In genomic region chr5:159185773-159186172, GRCh38 we compare ENCODE assay signal across 14 cellular contexts. TPM values are rescaled to one million over a fixed set of nuclear protein-coding genes. Genes with fewer than 3 reads are reported as not detected.
DNase-seq lines count a peak whose midpoint lies in the region; ATAC-seq and TF ChIP-seq lines count a peak whose summit lies in the region.
"Had no signal": no experiment of that assay in that cellular context is flagged by ENCODE, and none has a peak within 500 bp of the region (broad histone marks: within the 10 kb centered on the region; RNA-seq: fewer than 3 reads in every experiment).

No MANE protein-coding gene starts in this region.

- no peaks in the 10 kb centered on the region for H3K9me3 Mint-ChIP-seq in activated naive CD4-positive, alpha-beta T cell treated with anti-CD3 and anti-CD28 coated beads for 36 hours
- H3K9me3 Mint-ChIP-seq in activated CD4-positive, alpha-beta memory T cell treated with anti-CD3 and anti-CD28 coated beads, Interleukin-2, amount 10 ng/mL, durations not matched to agents 7 days and 5 days, result no peaks in the 10 kb centered on the region
- no peaks in the 10 kb centered on the region for H3K9me3 Mint-ChIP-seq in stimulated activated naive B cell treated with anti-CD40 and anti-IgM and Interleukin-4, amounts not matched to agents 10 μg/mL and 1 μg/mL and 100 μg/mL, for 72 hours

- peaks cover 68% of the 10 kb centered on the region for H3K4me1 Mint-ChIP-seq in activated naive CD4-positive, alpha-beta T cell treated with anti-CD3 and anti-CD28 coated beads for 36 hours (ENCODE audit: low read depth)
- H3K4me1 Mint-ChIP-seq in activated CD4-positive, alpha-beta memory T cell treated with anti-CD3 and anti-CD28 coated beads, Interleukin-2, amount 10 ng/mL, durations not matched to agents 7 days and 5 days, result peaks cover 40% of the 10 kb centered on the region
- peaks cover 34 to 71% of the 10 kb centered on the region in 2 donors for H3K4me1 Mint-ChIP-seq in stimulated activated naive B cell treated with anti-CD40 and anti-IgM and Interleukin-4, amounts not matched to agents 10 μg/mL and 1 μg/mL and 100 μg/mL, for 72 hours

- H3K9me3 ChIP-seq in left lung, result no peaks in the 10 kb centered on the region
- H3K9me3 ChIP-seq: uterus had no signal

- H3K27ac Mint-ChIP-seq in activated naive CD4-positive, alpha-beta T cell treated with anti-CD3 and anti-CD28 coated beads for 36 hours, result peak overlapping the region; percentile 84
- peak overlapping the region; percentile 16 for H3K27ac Mint-ChIP-seq in activated CD4-positive, alpha-beta memory T cell treated with anti-CD3 and anti-CD28 coated beads, Interleukin-2, amount 10 ng/mL, durations not matched to agents 7 days and 5 days
- H3K27ac Mint-ChIP-seq in stimulated activated naive B cell treated with anti-CD40 and anti-IgM and Interleukin-4, amounts not matched to agents 10 μg/mL and 1 μg/mL and 100 μg/mL, for 72 hours, result peak overlapping the region; percentile 77

- H3K36me3 Mint-ChIP-seq in activated naive CD4-positive, alpha-beta T cell treated with anti-CD3 and anti-CD28 coated beads for 36 hours (ENCODE audit: low read depth), result peaks cover 22% of the 10 kb centered on the region
- peaks cover 49% of the 10 kb centered on the region for H3K36me3 Mint-ChIP-seq in activated CD4-positive, alpha-beta memory T cell treated with anti-CD3 and anti-CD28 coated beads, Interleukin-2, amount 10 ng/mL, durations not matched to agents 7 days and 5 days (ENCODE audit: low read depth)
- H3K36me3 Mint-ChIP-seq in stimulated activated naive B cell treated with anti-CD40 and anti-IgM and Interleukin-4, amounts not matched to agents 10 μg/mL and 1 μg/mL and 100 μg/mL, for 72 hours, result peaks cover 10 to 36% of the 10 kb centered on the region in 2 donors

- no peaks in the 10 kb centered on the region for H3K27me3 ChIP-seq in left lung
- H3K27me3 ChIP-seq: uterus had no signal

- no peak overlapping the region for H3K4me3 ChIP-seq in left lung
- H3K4me3 ChIP-seq: SK-N-MC, uterus had no signal

- peak overlapping the region; percentile 78 to 88 for H3K27ac ChIP-seq in left lung
- H3K27ac ChIP-seq: SK-N-MC, WERI-Rb-1 had no signal

- H3K27me3 Mint-ChIP-seq in activated naive CD4-positive, alpha-beta T cell treated with anti-CD3 and anti-CD28 coated beads for 36 hours (ENCODE audit: low read depth), result no peaks in the 10 kb centered on the region
- H3K27me3 Mint-ChIP-seq in activated CD4-positive, alpha-beta memory T cell treated with anti-CD3 and anti-CD28 coated beads, Interleukin-2, amount 10 ng/mL, durations not matched to agents 7 days and 5 days, result no peaks in the 10 kb centered on the region
- H3K27me3 Mint-ChIP-seq in stimulated activated naive B cell treated with anti-CD40 and anti-IgM and Interleukin-4, amounts not matched to agents 10 μg/mL and 1 μg/mL and 100 μg/mL, for 72 hours, result no peaks in the 10 kb centered on the region

- POLR2A ChIA-PET in activated CD4-positive, alpha-beta memory T cell treated with anti-CD3 and anti-CD28 coated beads, Interleukin-2, amount 10 ng/mL, durations not matched to agents 7 days and 5 days (lab: Charles Lee), result interaction anchor here (0.9 to 3.0 kb wide), 3 partner anchors 10 to 22 kb away, joined by 3 to 13 read pairs (median 4); no protein-coding TSS in a partner anchor

- H3K4me1 ChIP-seq in left lung, result peaks cover 34 to 80% of the 10 kb centered on the region in 2 donors
- H3K4me1 ChIP-seq: uterus had no signal

- peaks cover 0 to 44% of the 10 kb centered on the region in 2 donors for H3K36me3 ChIP-seq in left lung
- H3K36me3 ChIP-seq: uterus had no signal

- ATAC-seq in left lung (no peak), GM18511 (IDR thresholded peaks at IDR 0.05; ENCODE audit: unreplicated experiment) (no peak), HG03039 (IDR thresholded peaks at IDR 0.05; ENCODE audit: unreplicated experiment) (no peak)
- no peak for ATAC-seq in stimulated activated naive B cell treated with anti-CD40 and anti-IgM and Interleukin-4, amounts not matched to agents 10 μg/mL and 1 μg/mL and 100 μg/mL, for 72 hours (replicated peaks)

- DNase-seq in activated naive CD4-positive, alpha-beta T cell treated with anti-CD3 and anti-CD28 coated beads for 36 hours, result no peak
- no peak for DNase-seq in activated naive CD4-positive, alpha-beta T cell (lab: John Stamatoyannopoulos, UW)
- DNase-seq in activated CD4-positive, alpha-beta memory T cell treated with anti-CD3 and anti-CD28 coated beads, Interleukin-2, amount 10 ng/mL, durations not matched to agents 7 days and 5 days, result no peak
- DNase-seq in left lung (no peak), NCI-H510A treated with DMSO at 0.1 percent for 48 hours (lab: John Stamatoyannopoulos, UW) (no peak)
- no peak for DNase-seq in stimulated activated naive B cell treated with anti-CD40 and anti-IgM and Interleukin-4, amounts not matched to agents 10 μg/mL and 1 μg/mL and 100 μg/mL, for 72 hours
- DNase-seq: hippocampal formation, NCI-H2081 treated with DMSO at 0.1 percent for 48 hours, posterior cingulate gyrus, uterus, WERI-Rb-1 had no signal

- intact Hi-C loops in activated naive CD4-positive, alpha-beta T cell treated with anti-CD3 and anti-CD28 coated beads for 36 hours (cut with micrococcal nuclease), result loop anchor here (1.0 kb wide), 1 partner anchor 22 kb away; no protein-coding TSS in a partner anchor
- intact Hi-C loops in left lung (cut with DNase I), result no loop called here

- no peak overlapping the region for H3K4me3 Mint-ChIP-seq in activated naive CD4-positive, alpha-beta T cell treated with anti-CD3 and anti-CD28 coated beads for 36 hours
- no peak overlapping the region for H3K4me3 Mint-ChIP-seq in activated CD4-positive, alpha-beta memory T cell treated with anti-CD3 and anti-CD28 coated beads, Interleukin-2, amount 10 ng/mL, durations not matched to agents 7 days and 5 days
- H3K4me3 Mint-ChIP-seq in stimulated activated naive B cell treated with anti-CD40 and anti-IgM and Interleukin-4, amounts not matched to agents 10 μg/mL and 1 μg/mL and 100 μg/mL, for 72 hours, result no peak overlapping the region

- no peak for TF ChIP-seq CTCF in left lung (IDR thresholded peaks at IDR 0.05)

- CTCF ChIA-PET in activated naive CD4-positive, alpha-beta T cell treated with anti-CD3 and anti-CD28 coated beads for 36 hours (lab: Charles Lee), result interaction anchor here (0.9 to 2.8 kb wide), 4 partner anchors 12 to 132 kb away, joined by 3 to 13 read pairs (median 4); no protein-coding TSS in a partner anchor
- CTCF ChIA-PET in activated CD4-positive, alpha-beta memory T cell treated with anti-CD3 and anti-CD28 coated beads, Interleukin-2, amount 10 ng/mL, durations not matched to agents 7 days and 5 days (lab: Charles Lee), result interaction anchor here (1.8 kb wide), 1 partner anchor 12 kb away, joined by 5 read pairs; no protein-coding TSS in a partner anchor

RNA-seq across cellular contexts. Expression of gene RNF145, which starts 23.6 kb away (rescaled TPM):
- 10 to 100 TPM; 70.0 to 75.3 TPM for total RNA-seq in activated naive CD4-positive, alpha-beta T cell treated with anti-CD3 and anti-CD28 coated beads for 36 hours
- total RNA-seq in activated CD4-positive, alpha-beta memory T cell treated with anti-CD3 and anti-CD28 coated beads, Interleukin-2, amount 10 ng/mL, durations not matched to agents 7 days and 5 days, result 100 to 1,000 TPM; 126 to 127 TPM
- 100 to 1,000 TPM; 164 to 216 TPM for total RNA-seq in left lung

Comparison
In these comparisons a context has a peak if more than half of its experiments do, and no peak if none do; other contexts are left out.
1. H3K27ac Mint-ChIP-seq: peak in every context shown above with its lines; median percentile 84 in activated naive CD4-positive, alpha-beta T cell treated with anti-CD3 and anti-CD28 coated beads for 36 hours; 77 in stimulated activated naive B cell treated with anti-CD40 and anti-IgM and Interleukin-4, amounts not matched to agents 10 μg/mL and 1 μg/mL and 100 μg/mL, for 72 hours; 16 in activated CD4-positive, alpha-beta memory T cell treated with anti-CD3 and anti-CD28 coated beads, Interleukin-2, amount 10 ng/mL, durations not matched to agents 7 days and 5 days.